Comparison of ENCODE assay signal across 15 cellular contexts in the genomic region with DNA sequence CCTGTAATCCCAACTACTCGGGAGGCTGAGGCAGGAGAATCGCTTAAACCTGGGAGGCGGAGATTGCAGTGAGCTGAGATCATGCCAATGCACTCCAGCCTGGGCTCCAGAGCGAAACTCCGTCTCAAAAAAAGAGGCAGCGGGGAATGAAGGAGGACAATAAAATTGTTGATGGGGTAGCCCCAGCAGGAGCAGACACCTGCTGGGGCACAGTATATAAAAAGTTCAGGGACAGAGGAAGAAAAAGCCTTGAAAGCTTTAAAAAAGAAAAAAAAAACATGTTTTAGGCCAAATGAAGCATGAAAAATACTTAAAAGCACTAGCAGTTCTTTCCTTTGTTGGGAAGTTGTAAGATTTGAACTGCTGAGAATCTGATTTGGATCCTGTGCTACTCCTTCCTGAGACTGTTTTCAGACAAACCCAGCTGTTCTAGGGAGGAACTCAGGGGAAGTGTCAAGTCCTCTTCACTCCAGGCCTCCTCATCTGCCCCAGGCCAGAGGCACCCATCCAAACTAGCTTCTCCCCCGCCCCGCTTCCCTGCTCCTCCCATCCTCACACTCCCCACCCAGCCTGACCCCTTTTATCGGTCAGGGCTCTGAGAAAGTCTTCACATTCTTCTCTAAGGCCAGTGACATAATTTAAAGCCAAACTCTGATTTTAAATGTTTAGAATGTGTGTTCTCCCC. TPM values are rescaled to one million over a fixed set of nuclear protein-coding genes. Genes with fewer than 3 reads are reported as not detected.
A peak's percentile ranks its signal among the peaks of the same experiment; 100 is the strongest.
DNase-seq lines count a peak whose midpoint lies in the region; ATAC-seq, FAIRE-seq and TF ChIP-seq lines count a peak whose summit lies in the region.
"Had no signal": no experiment of that assay in that cellular context is flagged by ENCODE, and none has a peak within 500 bp of the region (broad histone marks: within the 10 kb centered on the region; RNA-seq: fewer than 3 reads in every experiment).

No MANE protein-coding gene starts in this region.

- H2BK20ac ChIP-seq in H1 (ENCODE audit: low read length) = peak overlapping the region; percentile 23; the same call in 1 of the 2 replicates

- 0 out of 2 replicates have a peak overlapping the region, but pooled peaks have one; percentile 4 for H3K27ac ChIP-seq in H1 (ENCODE audit: low read depth, low read length)
- peak overlapping the region; percentile 77 for H3K27ac ChIP-seq in hepatocyte
- peak overlapping the region; percentile 23 to 54 for H3K27ac ChIP-seq in prostate gland
- H3K27ac ChIP-seq: left lung had no signal

- H3K9me3 ChIP-seq in H1 (ENCODE audit: insufficient read depth in 2 of 2, low read depth in 1 of 2, low read length in 1 of 2) (no peaks in the 10 kb centered on the region), hepatocyte (ENCODE audit: low read depth) (no peaks in the 10 kb centered on the region), prostate gland (no peaks in the 10 kb centered on the region)
- H3K9me3 ChIP-seq: ascending aorta, left lung had no signal

- H3K4ac ChIP-seq in H1 (replicated peaks; ENCODE audit: insufficient read length, low read depth, low read length) = no peak overlapping the region

- H3K4me1 ChIP-seq in H1 (replicated peaks in 1 of 4; ENCODE audit: control insufficient read depth in 3 of 4, insufficient read depth in 4 of 4, low read length in 3 of 4) = peaks cover 10 to 47% (median 30%) of the 10 kb centered on the region in 4 experiments
- H3K4me1 ChIP-seq in hepatocyte (ENCODE audit: insufficient read depth) = peaks cover 37% of the 10 kb centered on the region
- peaks cover 10% of the 10 kb centered on the region for H3K4me1 ChIP-seq in prostate gland (replicated peaks)

- TF ChIP-seq EP300 in H1 (IDR thresholded peaks at IDR 0.05; ENCODE audit: borderline replicate concordance in 1 of 2, low read depth in 2 of 2, low read length in 2 of 2) = no peak

- no peak for ATAC-seq in HG03196 (IDR thresholded peaks at IDR 0.05; ENCODE audit: unreplicated experiment)
- ATAC-seq: left lung had no signal

- H3K23me2 ChIP-seq in H1 (ENCODE audit: low read depth, low read length) = peaks cover 9% of the 10 kb centered on the region

- peak overlapping the region; percentile 86; the same call in 1 of the 2 replicates for H2BK5ac ChIP-seq in H1 (ENCODE audit: low read depth, low read length)

- intact Hi-C loops in prostate gland (cut with DNase I) = no loop called here

- no peaks in the 10 kb centered on the region for H3K36me3 ChIP-seq in H7 (replicated peaks; ENCODE audit: control insufficient read depth, insufficient read depth, low read length)
- H3K36me3 ChIP-seq in H1 (ENCODE audit: control insufficient read depth in 2 of 4, insufficient read depth in 4 of 4, low read length in 3 of 4) = no peaks in the 10 kb centered on the region
- H3K36me3 ChIP-seq in hepatocyte (replicated peaks; ENCODE audit: insufficient read depth, low read depth) = no peaks in the 10 kb centered on the region
- H3K36me3 ChIP-seq in prostate gland = no peaks in the 10 kb centered on the region
- H3K36me3 ChIP-seq: ascending aorta, left lung had no signal

- TF ChIP-seq POLR2A in H1 (IDR thresholded peaks at IDR 0.05; ENCODE audit: control extremely low read depth in 1 of 2, low read depth in 2 of 2, low read length in 2 of 2) = no peak
- TF ChIP-seq POLR2A in prostate gland (IDR thresholded peaks at IDR 0.05) = no peak
- no peak for TF ChIP-seq POLR2A in H54 (IDR thresholded peaks at IDR 0.05; ENCODE audit: low read depth, low read length)

- no peak overlapping the region for H4K8ac ChIP-seq in H1 (ENCODE audit: extremely low read depth, insufficient read depth, low read length)

- 0 out of 2 replicates have a peak overlapping the region, but pooled peaks have one; percentile 6 for H2BK12ac ChIP-seq in H1 (ENCODE audit: low read depth, low read length)

- peak overlapping the region; percentile 38; the same call in 1 of the 2 replicates for H3K18ac ChIP-seq in H1 (ENCODE audit: extremely low read depth, low read length)

- no peak overlapping the region for H2BK15ac ChIP-seq in H1 (ENCODE audit: low read length)

- POLR2A ChIA-PET in H1 (lab: Charles Lee; ENCODE audit: partially characterized antibody) = interaction anchor here (0.9 to 3.9 kb wide), 11 partner anchors 23 to 50 kb away, joined by 3 to 62 read pairs (median 5); no protein-coding TSS in a partner anchor

- H3K56ac ChIP-seq in H1 (replicated peaks; ENCODE audit: insufficient read length, low read depth, low read length) = no peak overlapping the region

- peak; percentile 49 for DNase-seq in H7
- DNase-seq in H1 (ENCODE audit: low read depth in 1 of 2, low spot score in 2 of 2) = no peak
- no peak for DNase-seq in hepatocyte (ENCODE audit: low spot score)
- no peak for DNase-seq in prostate gland (ENCODE audit: low spot score)
- no peak for DNase-seq in NCI-H1417 treated with DMSO at 0.1 percent for 48 hours (lab: John Stamatoyannopoulos, UW)
- no peak for DNase-seq in HT-29 (ENCODE audit: low spot score)
- no peak for DNase-seq in H54 (ENCODE audit: insufficient read length, low spot score)
- DNase-seq: activated CD4-positive, alpha-beta memory T cell treated with anti-CD3 and anti-CD28 coated beads, Interleukin-2, amount 10 ng/mL, durations not matched to agents 7 days and 5 days; GOT3; left lung; NCI-H1092 treated with DMSO at 0.1 percent for 48 hours; NK-92 treated with Interleukin-12 subunit alpha and Interleukin-12 subunit beta, amount 100 ng/mL, for 24 hours; small intestine had no signal

- CTCF ChIA-PET in H1 (lab: Charles Lee; ENCODE audit: partially characterized antibody) = interaction anchor here (0.7 to 4.8 kb wide), 17 partner anchors 8 to 66 kb away, joined by 3 to 27 read pairs (median 5); no protein-coding TSS in a partner anchor

- H3K9me2 ChIP-seq in hepatocyte (replicated peaks; ENCODE audit: insufficient read depth) = no peaks in the 10 kb centered on the region

- peaks cover 6 to 28% of the 10 kb centered on the region in 2 experiments for H4K20me1 ChIP-seq in H1 (replicated peaks in 1 of 2; ENCODE audit: control insufficient read depth in 1 of 2, insufficient read depth in 2 of 2, low read length in 2 of 2)
- H4K20me1 ChIP-seq in hepatocyte (ENCODE audit: insufficient read depth, poor library complexity, severe bottlenecking) = no peaks in the 10 kb centered on the region

- TF ChIP-seq CTCF in H1 (IDR thresholded peaks at IDR 0.05; ENCODE audit: control extremely low read depth in 1 of 3, insufficient read depth in 1 of 3, low read depth in 1 of 3, low read length in 3 of 3) (no peak), hepatocyte (IDR thresholded peaks at IDR 0.05; ENCODE audit: poor library complexity) (no peak), prostate gland (IDR thresholded peaks at IDR 0.05) (no peak)

- TF ChIP-seq RAD21 in H1 (IDR thresholded peaks at IDR 0.05 in 1 of 2, conservative IDR thresholded peaks at IDR 0.05 in 1 of 2; ENCODE audit: low read depth in 2 of 2, low read length in 2 of 2) = no peak

- H3K14ac ChIP-seq in H1 (ENCODE audit: insufficient read length) = no peak overlapping the region

- H2BK120ac ChIP-seq in H1 (replicated peaks; ENCODE audit: low read depth, low read length) = peak overlapping the region; percentile 1

- H3K4me3 ChIP-seq in H7 (ENCODE audit: insufficient read depth, low read depth, low read length) (no peak overlapping the region), H1 (ENCODE audit: extremely low read depth in 1 of 4, insufficient read depth in 2 of 4, low read depth in 3 of 4, low read length in 4 of 4) (peak overlapping the region in 2 of 4 experiments; percentile 12 to 35; a peak in 3 of 8 replicates), hepatocyte (no peak overlapping the region), prostate gland (no peak overlapping the region)
- H3K4me3 ChIP-seq: ascending aorta, left lung had no signal

- no peak overlapping the region for H4K5ac ChIP-seq in H1 (ENCODE audit: insufficient read length, low read depth, low read length)

- H2AFZ ChIP-seq in H1 (ENCODE audit: low read length) = no peak overlapping the region
- no peak overlapping the region for H2AFZ ChIP-seq in hepatocyte

- no peak overlapping the region for H3K23ac ChIP-seq in H1 (ENCODE audit: insufficient read length)

- H4K91ac ChIP-seq in H1 (replicated peaks; ENCODE audit: insufficient read length, low read length) = peak overlapping the region; percentile 44

- 37% methylated on average over 7 of the region's 9 CpGs; no CpG with 5 or more reads in 1 of the 2 experiments for WGBS in H1 (ENCODE audit: extremely low coverage in 1 of 2, insufficient coverage in 1 of 2, insufficient read length in 1 of 2, insufficient replicate concordance in 2 of 2, low coverage in 1 of 2, low lambda C conversion rate in 2 of 2, missing lambda C conversion rate in 1 of 2), 2 experiments
- 70% methylated on average over 9 of the region's 9 CpGs for WGBS in hepatocyte (ENCODE audit: low lambda C conversion rate, missing lambda C conversion rate)
- 61% methylated on average over 9 of the region's 9 CpGs for WGBS in prostate gland

- H3K4me2 ChIP-seq in H1 (ENCODE audit: insufficient read depth in 1 of 2, low read depth in 2 of 2, low read length in 2 of 2) = peak overlapping the region; percentile 54 to 55
- peak overlapping the region; percentile 42 for H3K4me2 ChIP-seq in hepatocyte

- H2AK5ac ChIP-seq in H1 (ENCODE audit: low read depth, low read length) = no peak overlapping the region

- H3K9ac ChIP-seq in H1 (replicated peaks in 1 of 4; ENCODE audit: extremely low read depth in 1 of 4, low read depth in 3 of 4, low read length in 3 of 4) = no peak overlapping the region

- no peak for FAIRE-seq in H1 (lab: Jason Lieb, UNC)
- no peak for FAIRE-seq in H54 (lab: Jason Lieb, UNC)
- FAIRE-seq: small intestine had no signal

- peaks cover 8% of the 10 kb centered on the region; the same call in 1 of the 2 replicates for H3K27me3 ChIP-seq in H7 (ENCODE audit: control insufficient read depth, insufficient read depth, low read length)
- H3K27me3 ChIP-seq in H1 (replicated peaks in 1 of 4; ENCODE audit: control insufficient read depth in 3 of 4, extremely low read depth in 1 of 4, insufficient read depth in 3 of 4, low read length in 3 of 4) = peaks cover 6 to 53% (median 27%) of the 10 kb centered on the region in 4 experiments
- H3K27me3 ChIP-seq in hepatocyte = peaks cover 3% of the 10 kb centered on the region
- no peaks in the 10 kb centered on the region for H3K27me3 ChIP-seq in prostate gland (replicated peaks; ENCODE audit: insufficient read depth)
- H3K27me3 ChIP-seq: ascending aorta had no signal

- H3K79me2 ChIP-seq in H1 (ENCODE audit: control insufficient read depth in 1 of 2, insufficient read depth in 2 of 2, low read length in 2 of 2) (peaks cover 3 to 51% of the 10 kb centered on the region in 2 experiments; a peak in 3 of 4 replicates), hepatocyte (peaks cover 24% of the 10 kb centered on the region)

- H3K79me1 ChIP-seq in H1 (ENCODE audit: low read depth, low read length) = peaks cover 6% of the 10 kb centered on the region; the same call in 1 of the 2 replicates

RNA-seq across cellular contexts. Expression of gene IL17RD, which starts 5.0 kb away (rescaled TPM):
- total RNA-seq in H7 (2014; rRNA removed; shearing (Covaris generic)) = 31.6 and 33.4 TPM in 2 replicates
- 41.3 and 48.9 TPM in 2 replicates for total RNA-seq in H1 (2021; fragmentation: NEBNext Ultra II Directional; extraction: Animal tissue kit (Norgen Biotek cat#: 25700))
- polyA plus RNA-seq in H1 (2011; rRNA removed) (10.9 and 15.4 TPM in 2 replicates), hepatocyte (1.7 and 2.0 TPM in 2 replicates)
- polyA plus RNA-seq in H1 (2011; cell fraction: cytosol; rRNA removed) = 10.1 TPM
- 28.2 TPM for polyA plus RNA-seq in H1 (2011; cell fraction: nucleus; rRNA removed)
- polyA plus RNA-seq in H1 (2012, experiment 1 of 2) = 9.5 to 14.9 TPM (median 12.6 TPM) in 4 replicates
- 2.0 TPM for polyA plus RNA-seq in H1 (2012, experiment 2 of 2)
- polyA plus RNA-seq in H1 (2013, experiment 1 of 2) = 50.8 TPM
- 58.0 TPM for polyA plus RNA-seq in H1 (2013, experiment 2 of 2)
- polyA minus RNA-seq in H1 (2011; rRNA and poly(A)+ RNA removed) = 39.3 and 40.6 TPM in 2 replicates
- polyA minus RNA-seq in H1 (2011; cell fraction: cytosol; rRNA and poly(A)+ RNA removed) = 19.2 TPM
- 33.9 TPM for polyA minus RNA-seq in H1 (2011; cell fraction: nucleus; rRNA and poly(A)+ RNA removed)
- total RNA-seq in hepatocyte (6.2 and 6.7 TPM in 2 replicates), prostate gland (10 to 100 TPM in 1 of 2 donors, 1 to 10 TPM in 1; 8.3 to 19.9 TPM)
- 0.10 and 0.13 TPM in 2 replicates for total RNA-seq in HT-29 (2014; rRNA removed; shearing (Covaris generic))

RNA-seq across cellular contexts. Expression of gene HESX1, which starts 39.6 kb away (rescaled TPM):
- total RNA-seq in H7 (2014; rRNA removed; shearing (Covaris generic)) = 1.9 and 3.0 TPM in 2 replicates
- total RNA-seq in H1 (2021; fragmentation: NEBNext Ultra II Directional; extraction: Animal tissue kit (Norgen Biotek cat#: 25700)) = 9.0 and 12.0 TPM in 2 replicates
- polyA plus RNA-seq in H1 (2011; rRNA removed) (5.5 and 7.1 TPM in 2 replicates), hepatocyte (0.51 and 0.85 TPM in 2 replicates)
- polyA plus RNA-seq in H1 (2011; cell fraction: cytosol; rRNA removed) = 7.9 TPM
- polyA plus RNA-seq in H1 (2011; cell fraction: nucleus; rRNA removed) = 3.4 TPM
- polyA plus RNA-seq in H1 (2012, experiment 1 of 2) = 5.3 to 12.9 TPM (median 5.7 TPM) in 4 replicates
- 2.7 TPM for polyA plus RNA-seq in H1 (2012, experiment 2 of 2)
- polyA plus RNA-seq in H1 (2013, experiment 1 of 2) = 7.4 TPM
- 7.3 TPM for polyA plus RNA-seq in H1 (2013, experiment 2 of 2)
- polyA minus RNA-seq in H1 (2011; rRNA and poly(A)+ RNA removed) = 3.6 and 3.9 TPM in 2 replicates
- polyA minus RNA-seq in H1 (2011; cell fraction: cytosol; rRNA and poly(A)+ RNA removed) = 3.0 TPM
- 4.4 TPM for polyA minus RNA-seq in H1 (2011; cell fraction: nucleus; rRNA and poly(A)+ RNA removed)
- total RNA-seq in hepatocyte (1.3 and 1.7 TPM in 2 replicates), prostate gland (1 to 10 TPM in 1 of 2 donors, under 1 TPM in 1; 0.23 to 3.6 TPM)
- total RNA-seq in HT-29 (2014; rRNA removed; shearing (Covaris generic)) = 0.47 TPM in 1 of 2 replicates, not detected in the other
- total RNA-seq: ascending aorta had no signal

Comparison
In these comparisons a context has a peak if more than half of its experiments do, and no peak if none do; other contexts are left out.
1. H3K27ac ChIP-seq: peak in every context shown above with its lines; median percentile 77 in hepatocyte; 38 in prostate gland; 4 in H1.